In the genomic region with DNA sequence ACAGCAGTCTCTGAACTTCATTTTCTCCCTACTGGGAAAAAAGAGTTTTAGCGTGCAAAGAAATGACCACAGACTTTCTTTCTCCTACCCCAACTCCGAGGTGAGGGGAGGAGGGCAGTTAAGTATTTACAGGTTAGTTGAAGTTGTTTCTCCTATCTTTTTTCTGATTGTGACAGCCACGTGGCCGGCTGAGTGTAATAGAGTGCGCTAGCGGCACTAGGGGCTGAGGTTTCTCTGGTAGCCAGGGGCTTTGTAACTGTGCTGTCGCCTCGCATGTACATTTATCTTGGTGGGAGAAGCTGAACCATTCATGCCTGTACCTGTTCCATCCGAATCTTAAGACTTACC, we compare ENCODE assay signal across 1 cellular context.
A peak's percentile ranks its signal among the peaks of the same experiment; 100 is the strongest.
TF ChIP-seq lines count a peak whose summit lies in the region.

No MANE protein-coding gene starts in this region.

TF ChIP-seq in K562, 482 proteins besides CTCF, POLR2A, EP300 and RAD21 (continued from another document):
- TF ChIP-seq MXI1 (IDR thresholded peaks at IDR 0.05; ENCODE audit: low read depth, low read length), result peak; percentile 87
TF ChIP-seq in K562: peak in this region for 20.
